In the genomic region with DNA sequence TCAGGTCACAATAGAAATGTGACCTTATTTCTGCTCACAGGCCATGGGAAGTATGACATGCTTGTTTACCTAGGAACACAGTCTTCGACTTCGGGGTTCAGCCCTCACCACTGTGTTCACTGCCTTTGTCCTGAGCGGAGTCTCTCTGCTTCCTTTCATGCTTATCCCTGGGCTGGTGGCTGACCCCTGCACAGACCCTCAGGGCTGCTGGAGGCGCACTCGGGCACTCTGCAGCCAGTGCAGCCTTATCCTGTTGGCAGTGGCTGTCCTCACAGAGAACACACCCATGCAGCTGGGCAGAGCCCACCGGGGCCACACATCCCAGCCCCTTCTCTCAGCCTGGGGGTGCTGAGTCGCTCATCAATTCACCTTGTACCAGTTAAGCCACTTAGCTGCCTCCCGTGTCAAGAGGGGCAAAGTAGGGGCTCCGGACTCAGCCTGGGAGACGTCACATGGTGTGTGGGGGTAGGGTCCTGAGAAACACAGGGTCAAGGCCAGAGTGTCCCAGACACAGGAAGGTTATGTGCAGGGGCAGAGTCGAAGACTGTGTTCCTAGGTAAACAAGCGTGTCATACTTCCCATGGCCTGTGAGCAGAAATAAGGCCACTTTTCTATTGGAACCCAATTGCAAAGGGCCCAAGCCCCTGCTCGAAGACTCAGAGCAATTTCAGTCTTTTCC, we compare ENCODE assay signal across 26 cellular contexts.
DNase-seq lines count a peak whose midpoint lies in the region; ATAC-seq and TF ChIP-seq lines count a peak whose summit lies in the region.
"Had no signal": no experiment of that assay in that cellular context is flagged by ENCODE, and none has a peak within 500 bp of the region (broad histone marks: within the 10 kb centered on the region; RNA-seq: fewer than 3 reads in every experiment).

No MANE protein-coding gene starts in this region.

- 94% methylated on average over 13 of the region's 13 CpGs for WGBS in thymus
- WGBS in GM23248 (ENCODE audit: low coverage in 1 of 2, low lambda C conversion rate in 2 of 2, missing lambda C conversion rate in 2 of 2), 2 experiments = 70 to 78% methylated on average over 13 of the region's 13 CpGs

- DNase-seq in activated CD8-positive, alpha-beta memory T cell treated with anti-CD3 and anti-CD28 coated beads, Interleukin-2, amount 10 ng/mL, durations not matched to agents 7 days and 5 days = peak; percentile 39
- DNase-seq in activated CD8-positive, alpha-beta memory T cell treated with anti-CD3 and anti-CD28 coated beads, Interleukin-2, amount 50 U/mL, for 4 hours = no peak
- no peak for DNase-seq in WTC11 (ENCODE audit: low spot score)
- DNase-seq in left lobe of liver (ENCODE audit: low spot score) = peak; percentile 30
- no peak for DNase-seq in GM23248
- DNase-seq: activated CD4-positive, alpha-beta T cell treated with anti-CD3 and anti-CD28 coated beads for 48 hours; AML-193; dermis blood vessel endothelial cell; DMS53; GDM1; GOT3; mesendoderm; NCI-H1694; NCI-H2171; NCI-H524; stimulated activated CD4-positive, alpha-beta T cell treated with anti-CD3 and anti-CD28 coated beads, Interleukin-12 subunit alpha, Interleukin-12 subunit beta, amount 100 ng/mL, for 4 hours; stimulated activated CD4-positive, alpha-beta T cell treated with anti-CD3 and anti-CD28 coated beads, Interleukin-4, amount 100 ng/mL, for 24 hours; stimulated activated naive CD4-positive, alpha-beta T cell treated with Interleukin-2 at 50 U/mL for 16 hours; T-helper 1 cell; trophoblast cell had no signal

- in situ Hi-C loops in GM23248 (cut with MboI) = no loop called here

- no peaks in the 10 kb centered on the region for H4K20me1 ChIP-seq in GM23248 (ENCODE audit: insufficient read depth)

- H3K4me2 ChIP-seq in GM23248 (ENCODE audit: unreplicated experiment) = no peak overlapping the region

- H3K9me3 Mint-ChIP-seq in activated CD8-positive, alpha-beta memory T cell treated with anti-CD3 and anti-CD28 coated beads, Interleukin-2, amount 10 ng/mL, durations not matched to agents 7 days and 5 days (ENCODE audit: low read depth) = no peaks in the 10 kb centered on the region
- H3K9me3 Mint-ChIP-seq in WTC11 = no peaks in the 10 kb centered on the region
- H3K9me3 Mint-ChIP-seq: activated naive CD4-positive, alpha-beta T cell treated with anti-CD3 and anti-CD28 coated beads, Interleukin-2, amount 50 U/mL, for 72 hours; naive thymus-derived CD4-positive, alpha-beta T cell had no signal

- H3K4me1 Mint-ChIP-seq in activated CD8-positive, alpha-beta memory T cell treated with anti-CD3 and anti-CD28 coated beads, Interleukin-2, amount 10 ng/mL, durations not matched to agents 7 days and 5 days = peaks cover 50% of the 10 kb centered on the region
- peaks cover 2% of the 10 kb centered on the region; the same call in 1 of the 2 replicates for H3K4me1 Mint-ChIP-seq in WTC11

- H3K27ac ChIP-seq in thymus (ENCODE audit: low read depth) = peak overlapping the region; percentile 25
- H3K27ac ChIP-seq in GM23248 = no peak overlapping the region

- H3K4me3 ChIP-seq in thymus (ENCODE audit: low read length) = no peak overlapping the region
- no peak overlapping the region for H3K4me3 ChIP-seq in GM23248
- H3K4me3 ChIP-seq: ascending aorta had no signal

- H3K79me2 ChIP-seq in GM23248 (ENCODE audit: insufficient read depth) = no peaks in the 10 kb centered on the region

- POLR2A ChIA-PET in WTC11 (lab: Charles Lee) = interaction anchor here (0.6 kb wide), 1 partner anchor 25 kb away, joined by 10 read pairs; no protein-coding TSS in a partner anchor

- peaks cover 47% of the 10 kb centered on the region for H3K4me1 ChIP-seq in thymus (ENCODE audit: control insufficient read depth, insufficient read depth, low read length)
- H3K4me1 ChIP-seq in GM23248 (ENCODE audit: insufficient read depth) = no peaks in the 10 kb centered on the region
- H3K4me1 ChIP-seq: ascending aorta had no signal

- peaks cover 53% of the 10 kb centered on the region for H3K36me3 ChIP-seq in thymus (ENCODE audit: control insufficient read depth, insufficient read depth)
- H3K36me3 ChIP-seq in GM23248 (ENCODE audit: low read depth) = no peaks in the 10 kb centered on the region

- H2AFZ ChIP-seq in GM23248 = no peak overlapping the region

- H3K27me3 Mint-ChIP-seq in activated CD8-positive, alpha-beta memory T cell treated with anti-CD3 and anti-CD28 coated beads, Interleukin-2, amount 10 ng/mL, durations not matched to agents 7 days and 5 days = no peaks in the 10 kb centered on the region
- H3K27me3 Mint-ChIP-seq in WTC11 (ENCODE audit: low read depth) = peaks cover under 1% of the 10 kb centered on the region; the same call in 1 of the 2 replicates
- H3K27me3 Mint-ChIP-seq: naive thymus-derived CD4-positive, alpha-beta T cell had no signal

- no peak overlapping the region for H3K9ac ChIP-seq in GM23248

- peaks cover 4% of the 10 kb centered on the region for H3K36me3 Mint-ChIP-seq in activated CD8-positive, alpha-beta memory T cell treated with anti-CD3 and anti-CD28 coated beads, Interleukin-2, amount 10 ng/mL, durations not matched to agents 7 days and 5 days
- H3K36me3 Mint-ChIP-seq in WTC11 = no peaks in the 10 kb centered on the region

- no peaks in the 10 kb centered on the region for H3K9me3 ChIP-seq in thymus (ENCODE audit: control insufficient read depth)
- no peaks in the 10 kb centered on the region for H3K9me3 ChIP-seq in GM23248 (ENCODE audit: low read depth)
- H3K9me3 ChIP-seq: ascending aorta had no signal

- no peaks in the 10 kb centered on the region for H3F3A ChIP-seq in GM23248 (ENCODE audit: insufficient read depth)

- H3K9me2 ChIP-seq in GM23248 (ENCODE audit: insufficient read depth) = no peaks in the 10 kb centered on the region

- H3K27me3 ChIP-seq in thymus (ENCODE audit: control insufficient read depth, insufficient read depth) = no peaks in the 10 kb centered on the region
- peaks cover 21% of the 10 kb centered on the region for H3K27me3 ChIP-seq in GM23248 (replicated peaks; ENCODE audit: insufficient read depth)
- H3K27me3 ChIP-seq: ascending aorta had no signal

- no peak for ATAC-seq in activated CD8-positive, alpha-beta memory T cell treated with anti-CD3 and anti-CD28 coated beads, Interleukin-2, amount 10 ng/mL, durations not matched to agents 7 days and 5 days
- ATAC-seq in WTC11 (no peak), left lobe of liver (no peak), GM19324 (IDR thresholded peaks at IDR 0.05; ENCODE audit: low FRiP score, unreplicated experiment) (no peak), HG02759 (IDR thresholded peaks at IDR 0.05; ENCODE audit: unreplicated experiment) (no peak)
- ATAC-seq: activated naive CD4-positive, alpha-beta T cell treated with anti-CD3 and anti-CD28 coated beads, Interleukin-2, amount 50 U/mL, for 72 hours; naive thymus-derived CD4-positive, alpha-beta T cell had no signal

- CTCF ChIA-PET in activated CD8-positive, alpha-beta memory T cell treated with anti-CD3 and anti-CD28 coated beads, Interleukin-2, amount 10 ng/mL, durations not matched to agents 7 days and 5 days (lab: Charles Lee) = no interaction called here
- CTCF ChIA-PET in WTC11 (lab: Charles Lee) = no interaction called here

- no peak overlapping the region for H3K4me3 Mint-ChIP-seq in activated CD8-positive, alpha-beta memory T cell treated with anti-CD3 and anti-CD28 coated beads, Interleukin-2, amount 10 ng/mL, durations not matched to agents 7 days and 5 days
- no peak overlapping the region for H3K4me3 Mint-ChIP-seq in WTC11
- H3K4me3 Mint-ChIP-seq: naive thymus-derived CD4-positive, alpha-beta T cell had no signal

- H3K27ac Mint-ChIP-seq in activated CD8-positive, alpha-beta memory T cell treated with anti-CD3 and anti-CD28 coated beads, Interleukin-2, amount 10 ng/mL, durations not matched to agents 7 days and 5 days = no peak overlapping the region
- H3K27ac Mint-ChIP-seq in WTC11 = 0 out of 2 replicates have a peak overlapping the region, but pooled peaks have one; percentile 65
- H3K27ac Mint-ChIP-seq: naive thymus-derived CD4-positive, alpha-beta T cell had no signal

- no peak for TF ChIP-seq CTCF in WTC11 (IDR thresholded peaks at IDR 0.05)

TF ChIP-seq in WTC11, 78 proteins besides CTCF, POLR2A, EP300 and RAD21:
- TF ChIP-seq, protein P1, sequence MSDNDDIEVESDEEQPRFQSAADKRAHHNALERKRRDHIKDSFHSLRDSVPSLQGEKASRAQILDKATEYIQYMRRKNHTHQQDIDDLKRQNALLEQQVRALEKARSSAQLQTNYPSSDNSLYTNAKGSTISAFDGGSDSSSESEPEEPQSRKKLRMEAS (CRISPR knock-in tag; IDR thresholded peaks at IDR 0.05) = no peak
- TF ChIP-seq CREB1 (CRISPR knock-in tag; IDR thresholded peaks at IDR 0.05) (no peak), JAZF1 (CRISPR knock-in tag; IDR thresholded peaks at IDR 0.05) (no peak), ZNF138 (CRISPR knock-in tag; conservative IDR thresholded peaks at IDR 0.05) (no peak), TCF7 (CRISPR knock-in tag; IDR thresholded peaks at IDR 0.05; ENCODE audit: low read depth) (no peak), TEAD4 (CRISPR knock-in tag; IDR thresholded peaks at IDR 0.05) (no peak), TP53 (CRISPR knock-in tag; IDR thresholded peaks at IDR 0.05) (no peak)
- TF ChIP-seq, protein P2, sequence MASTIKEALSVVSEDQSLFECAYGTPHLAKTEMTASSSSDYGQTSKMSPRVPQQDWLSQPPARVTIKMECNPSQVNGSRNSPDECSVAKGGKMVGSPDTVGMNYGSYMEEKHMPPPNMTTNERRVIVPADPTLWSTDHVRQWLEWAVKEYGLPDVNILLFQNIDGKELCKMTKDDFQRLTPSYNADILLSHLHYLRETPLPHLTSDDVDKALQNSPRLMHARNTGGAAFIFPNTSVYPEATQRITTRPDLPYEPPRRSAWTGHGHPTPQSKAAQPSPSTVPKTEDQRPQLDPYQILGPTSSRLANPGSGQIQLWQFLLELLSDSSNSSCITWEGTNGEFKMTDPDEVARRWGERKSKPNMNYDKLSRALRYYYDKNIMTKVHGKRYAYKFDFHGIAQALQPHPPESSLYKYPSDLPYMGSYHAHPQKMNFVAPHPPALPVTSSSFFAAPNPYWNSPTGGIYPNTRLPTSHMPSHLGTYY (CRISPR knock-in tag; IDR thresholded peaks at IDR 0.05) = no peak
- TF ChIP-seq, protein P3, sequence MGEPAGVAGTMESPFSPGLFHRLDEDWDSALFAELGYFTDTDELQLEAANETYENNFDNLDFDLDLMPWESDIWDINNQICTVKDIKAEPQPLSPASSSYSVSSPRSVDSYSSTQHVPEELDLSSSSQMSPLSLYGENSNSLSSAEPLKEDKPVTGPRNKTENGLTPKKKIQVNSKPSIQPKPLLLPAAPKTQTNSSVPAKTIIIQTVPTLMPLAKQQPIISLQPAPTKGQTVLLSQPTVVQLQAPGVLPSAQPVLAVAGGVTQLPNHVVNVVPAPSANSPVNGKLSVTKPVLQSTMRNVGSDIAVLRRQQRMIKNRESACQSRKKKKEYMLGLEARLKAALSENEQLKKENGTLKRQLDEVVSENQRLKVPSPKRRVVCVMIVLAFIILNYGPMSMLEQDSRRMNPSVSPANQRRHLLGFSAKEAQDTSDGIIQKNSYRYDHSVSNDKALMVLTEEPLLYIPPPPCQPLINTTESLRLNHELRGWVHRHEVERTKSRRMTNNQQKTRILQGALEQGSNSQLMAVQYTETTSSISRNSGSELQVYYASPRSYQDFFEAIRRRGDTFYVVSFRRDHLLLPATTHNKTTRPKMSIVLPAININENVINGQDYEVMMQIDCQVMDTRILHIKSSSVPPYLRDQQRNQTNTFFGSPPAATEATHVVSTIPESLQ (CRISPR knock-in tag; IDR thresholded peaks at IDR 0.05) = no peak

Comparison
In these comparisons a context has a peak if more than half of its experiments do, and no peak if none do; other contexts are left out.
1. DNase-seq: peak in activated CD8-positive, alpha-beta memory T cell treated with anti-CD3 and anti-CD28 coated beads, Interleukin-2, amount 10 ng/mL, durations not matched to agents 7 days and 5 days (single experiment) and left lobe of liver (single experiment); none in activated CD8-positive, alpha-beta memory T cell treated with anti-CD3 and anti-CD28 coated beads, Interleukin-2, amount 50 U/mL, for 4 hours (single experiment), WTC11 (single experiment) and GM23248 (single experiment).